Comparison of ENCODE assay signal across 18 cellular contexts in genomic region chr10:114009281-114009996, GRCh38. TPM values are rescaled to one million over a fixed set of nuclear protein-coding genes. Genes with fewer than 3 reads are reported as not detected.
"Had no signal": no experiment of that assay in that cellular context is flagged by ENCODE, and none has a peak within 500 bp of the region (broad histone marks: within the 10 kb centered on the region; RNA-seq: fewer than 3 reads in every experiment).

No MANE protein-coding gene starts in this region.

- H3K36me3 ChIP-seq: right atrium auricular region, tibial nerve had no signal

- H3K4me1 Mint-ChIP-seq: activated CD4-positive, alpha-beta memory T cell treated with anti-CD3 and anti-CD28 coated beads, Interleukin-2, amount 10 ng/mL, durations not matched to agents 7 days and 5 days; activated CD4-positive, alpha-beta T cell treated with anti-CD3 and anti-CD28 coated beads for 36 hours; nephron had no signal

- H3K9me3 Mint-ChIP-seq: activated CD4-positive, alpha-beta memory T cell treated with anti-CD3 and anti-CD28 coated beads, Interleukin-2, amount 10 ng/mL, durations not matched to agents 7 days and 5 days; activated T-cell treated with anti-CD3 and anti-CD28 coated beads, Interleukin-2, amount 50 U/mL, for 4 hours; nephron had no signal

- H3K4me1 ChIP-seq: right atrium auricular region had no signal

- H3K4me3 Mint-ChIP-seq: activated CD4-positive, alpha-beta memory T cell treated with anti-CD3 and anti-CD28 coated beads, Interleukin-2, amount 10 ng/mL, durations not matched to agents 7 days and 5 days; activated CD4-positive, alpha-beta T cell treated with anti-CD3 and anti-CD28 coated beads for 36 hours; activated naive CD8-positive, alpha-beta T cell; activated T-cell treated with anti-CD3 and anti-CD28 coated beads, Interleukin-2, amount 50 U/mL, for 4 hours; nephron had no signal

- H3K9me3 ChIP-seq: right atrium auricular region, tibial nerve had no signal

- ATAC-seq: activated CD4-positive, alpha-beta T cell treated with anti-CD3 and anti-CD28 coated beads for 36 hours; activated T-cell treated with anti-CD3 and anti-CD28 coated beads, Interleukin-2, amount 50 U/mL, for 4 hours; esophagus mucosa had no signal

- H3K4me3 ChIP-seq: right atrium auricular region, tibial nerve had no signal

- H3K36me3 Mint-ChIP-seq: activated naive CD8-positive, alpha-beta T cell had no signal

- H3K27me3 ChIP-seq: right atrium auricular region, tibial nerve had no signal

- H3K27ac ChIP-seq: right atrium auricular region, tibial nerve had no signal

- H3K27ac Mint-ChIP-seq: activated CD4-positive, alpha-beta memory T cell treated with anti-CD3 and anti-CD28 coated beads, Interleukin-2, amount 10 ng/mL, durations not matched to agents 7 days and 5 days; activated CD4-positive, alpha-beta T cell treated with anti-CD3 and anti-CD28 coated beads for 36 hours; activated naive CD8-positive, alpha-beta T cell; nephron; progenitor cell of endocrine pancreas had no signal

- DNase-seq: activated CD4-positive, alpha-beta memory T cell treated with anti-CD3 and anti-CD28 coated beads, Interleukin-2, amount 10 ng/mL, durations not matched to agents 7 days and 5 days; activated CD4-positive, alpha-beta T cell treated with anti-CD3 and anti-CD28 coated beads for 36 hours; activated effector memory CD4-positive, alpha-beta T cell treated with anti-CD3 and anti-CD28 coated beads, Interleukin-2, amount 50 U/mL, for 16 hours; activated T-cell treated with anti-CD3 and anti-CD28 coated beads, Interleukin-2, amount 50 U/mL, for 4 hours; amniotic stem cell; hippocampal formation; mesenchymal stem cell; small intestine; stimulated activated CD4-positive, alpha-beta T cell treated with anti-CD3 and anti-CD28 coated beads, Interleukin-4, amount 100 ng/mL, for 24 hours; stimulated activated naive CD4-positive, alpha-beta T cell had no signal

- FAIRE-seq: colon, endometrium, small intestine had no signal

RNA-seq across cellular contexts. Expression of gene ADRB1, which starts 34.2 kb away (rescaled TPM):
- total RNA-seq: activated CD4-positive, alpha-beta T cell treated with anti-CD3 and anti-CD28 coated beads for 36 hours; progenitor cell of endocrine pancreas had no signal
